Comparison of ENCODE assay signal across 23 cellular contexts in the genomic region with DNA sequence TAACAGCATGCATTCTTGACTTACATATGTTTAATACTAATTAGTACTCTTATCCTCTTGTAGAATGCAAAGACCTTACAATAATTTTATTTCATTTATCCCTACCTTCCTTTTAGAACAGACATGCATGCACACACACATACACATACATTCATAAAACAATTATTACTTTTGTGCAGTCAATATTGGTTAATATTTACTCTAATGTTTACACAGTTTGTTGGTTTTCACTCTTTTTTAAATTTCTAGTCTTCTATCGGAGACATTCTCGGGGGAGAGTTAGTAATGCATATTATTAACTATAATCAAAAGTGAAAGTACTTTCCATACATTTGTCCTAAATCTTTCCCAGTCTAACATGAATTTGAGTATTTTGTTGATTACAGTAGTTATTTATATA.
"Had no signal": no experiment of that assay in that cellular context is flagged by ENCODE, and none has a peak within 500 bp of the region (broad histone marks: within the 10 kb centered on the region; RNA-seq: fewer than 3 reads in every experiment).

No MANE protein-coding gene starts in this region.

- H3K4me2 ChIP-seq: smooth muscle cell had no signal

- H3K4me3 ChIP-seq: heart right ventricle, left lung, lung, right atrium auricular region, smooth muscle cell, stomach, testis, thyroid gland, transverse colon, upper lobe of left lung, vagina had no signal

- H3K27ac ChIP-seq: heart right ventricle, left lung, right atrium auricular region, right lobe of liver, stomach, testis, thyroid gland, transverse colon, upper lobe of left lung, vagina had no signal

- H3K27me3 ChIP-seq: heart right ventricle, left lung, right atrium auricular region, right lobe of liver, stomach, testis, thyroid gland, transverse colon, upper lobe of left lung, vagina had no signal

- H3K9me3 ChIP-seq: heart right ventricle, left lung, right atrium auricular region, right lobe of liver, stomach, testis, thyroid gland, transverse colon, upper lobe of left lung, vagina had no signal

- FAIRE-seq: keratinocyte had no signal

- ATAC-seq: heart right ventricle; left cardiac atrium; left lung; naive thymus-derived CD4-positive, alpha-beta T cell; natural killer cell treated with Interleukin-12 subunit alpha and Interleukin-12 subunit beta and Interleukin-15 and Interleukin-18, amount 100 ng/mL, for 72 hours; stimulated activated naive B cell treated with anti-CD40 and anti-IgM and Interleukin-4, amounts not matched to agents 10 μg/mL and 1 μg/mL and 100 μg/mL, for 72 hours; stimulated activated naive CD8-positive, alpha-beta T cell treated with anti-CD3 and anti-CD28 coated beads, Interleukin-15, Interleukin-2, amounts not matched to agents 100 U/mL and 50 U/mL, for 24 hours had no signal

- H3K4me1 ChIP-seq: heart right ventricle, left lung, right atrium auricular region, stomach, testis, thyroid gland, transverse colon, upper lobe of left lung, vagina had no signal

- DNase-seq: heart right ventricle; hippocampal formation; kidney glomerular epithelial cell; left cardiac atrium; left lung; mesendoderm; naive thymus-derived CD4-positive, alpha-beta T cell; right lobe of liver; stimulated activated CD4-positive, alpha-beta T cell treated with anti-CD3 and anti-CD28 coated beads, Interleukin-1b, Interleukin-23, amount 100 ng/mL, for 48 hours; stimulated activated CD4-positive, alpha-beta T cell treated with anti-CD3 and anti-CD28 coated beads, Interleukin-4, amount 100 ng/mL, for 1 hour; stimulated activated naive B cell treated with anti-CD40 and anti-IgM and Interleukin-4, amounts not matched to agents 10 μg/mL and 1 μg/mL and 100 μg/mL, for 72 hours; stimulated activated naive CD8-positive, alpha-beta T cell treated with anti-CD3 and anti-CD28 coated beads, Interleukin-15, Interleukin-2, amounts not matched to agents 100 U/mL and 50 U/mL, for 24 hours; stomach; testis; thyroid gland; transverse colon; upper lobe of left lung had no signal

- H3K36me3 ChIP-seq: heart right ventricle, left lung, right atrium auricular region, right lobe of liver, stomach, thyroid gland, transverse colon, upper lobe of left lung, vagina had no signal
